Comparison of ENCODE assay signal across 19 cellular contexts in genomic region chr2:34353498-34354113, GRCh38.
"Had no signal": no experiment of that assay in that cellular context is flagged by ENCODE, and none has a peak within 500 bp of the region (broad histone marks: within the 10 kb centered on the region; RNA-seq: fewer than 3 reads in every experiment).

No MANE protein-coding gene starts in this region.

- H3K4me3 ChIP-seq: adrenal gland, gastroesophageal sphincter, heart right ventricle, lower lobe of right lung, prostate gland, suprapubic skin, transverse colon had no signal

- ATAC-seq: activated CD4-positive, alpha-beta T cell treated with anti-CD3 and anti-CD28 coated beads for 36 hours; activated naive CD4-positive, alpha-beta T cell treated with anti-CD3 and anti-CD28 coated beads, Interleukin-2, amount 50 U/mL, for 72 hours; gastroesophageal sphincter; heart right ventricle; lower lobe of right lung; right cardiac atrium had no signal

- FAIRE-seq: astrocyte had no signal

- H3K9me3 ChIP-seq: adrenal gland, gastroesophageal sphincter, heart right ventricle, lower lobe of right lung, prostate gland, suprapubic skin, transverse colon had no signal

- H3K27me3 ChIP-seq: adrenal gland, gastroesophageal sphincter, heart right ventricle, suprapubic skin, transverse colon had no signal

- H3K27ac ChIP-seq: adrenal gland, gastroesophageal sphincter, heart right ventricle, lower lobe of right lung, prostate gland, suprapubic skin, transverse colon had no signal

- H3K4me1 ChIP-seq: adrenal gland, gastroesophageal sphincter, heart right ventricle, lower lobe of right lung, prostate gland, suprapubic skin, transverse colon had no signal

- DNase-seq: activated CD4-positive, alpha-beta T cell treated with anti-CD3 and anti-CD28 coated beads for 36 hours; activated CD4-positive, alpha-beta T cell treated with anti-CD3 and anti-CD28 coated beads, Interleukin-2, amount 50 U/mL, for 48 hours; activated gamma-delta T cell treated with Interleukin-2 at 50 U/mL for 16 hours; activated T-cell treated with anti-CD3 and anti-CD28 coated beads for 4 hours; adrenal gland; dermis blood vessel endothelial cell; heart right ventricle; immature natural killer cell; lower lobe of right lung; nephron progenitor cell; occipital lobe; right cardiac atrium; stimulated activated CD4-positive, alpha-beta T cell treated with anti-CD3 and anti-CD28 coated beads, Interleukin-2, amount 100 ng/mL, for 24 hours; transverse colon had no signal

- H3K36me3 ChIP-seq: adrenal gland, gastroesophageal sphincter, heart right ventricle, lower lobe of right lung, prostate gland, suprapubic skin, transverse colon had no signal
